Comparison of ENCODE assay signal across 8 cellular contexts in genomic region chr5:154754460-154755360, GRCh38. TPM values are rescaled to one million over a fixed set of nuclear protein-coding genes. Genes with fewer than 3 reads are reported as not detected.
DNase-seq lines count a peak whose midpoint lies in the region; ATAC-seq and TF ChIP-seq lines count a peak whose summit lies in the region.

No MANE protein-coding gene starts in this region.

- TF ChIP-seq POLR2A in gastrocnemius medialis (IDR thresholded peaks at IDR 0.05), result peak; percentile 78 to 90

- no CpG with 5 or more reads among the region's 92 CpGs for WGBS in iPS DF 6.9 (ENCODE audit: insufficient coverage, insufficient read length)

- no peaks in the 10 kb centered on the region for H3K27me3 ChIP-seq in brain microvascular endothelial cell (replicated peaks)
- no peaks in the 10 kb centered on the region for H3K27me3 ChIP-seq in iPS DF 6.9 (ENCODE audit: control insufficient read depth, insufficient read depth, low read length)
- no peaks in the 10 kb centered on the region for H3K27me3 ChIP-seq in gastrocnemius medialis

- TF ChIP-seq CTCF in brain microvascular endothelial cell (IDR thresholded peaks at IDR 0.05; ENCODE audit: low read depth, low read length, missing control alignments) (peak; percentile 59), gastrocnemius medialis (IDR thresholded peaks at IDR 0.05 in 4 of 5, conservative IDR thresholded peaks at IDR 0.05 in 1 of 5) (peak in 3 of 5 experiments; percentile 20 to 54 (median 29))

- H3K9me3 ChIP-seq in iPS DF 6.9 (ENCODE audit: control insufficient read depth, insufficient read depth, low read length) (no peaks in the 10 kb centered on the region), gastrocnemius medialis (no peaks in the 10 kb centered on the region)

- no peaks in the 10 kb centered on the region for H3K36me3 ChIP-seq in brain microvascular endothelial cell (replicated peaks)
- no peaks in the 10 kb centered on the region for H3K36me3 ChIP-seq in iPS DF 6.9 (ENCODE audit: control insufficient read depth, insufficient read depth, low read length)
- no peaks in the 10 kb centered on the region for H3K36me3 ChIP-seq in gastrocnemius medialis

- peak overlapping the region; percentile 87 for H3K27ac ChIP-seq in brain microvascular endothelial cell
- no peak overlapping the region for H3K27ac ChIP-seq in iPS DF 6.9 (ENCODE audit: low read length)
- H3K27ac ChIP-seq in gastrocnemius medialis, result peak overlapping the region; percentile 99 to 100 (median 100)

- intact Hi-C loops in gastrocnemius medialis (cut with DNase I; ENCODE audit: low total_unique reads), result loop anchor here (1.0 to 2.0 kb wide), 3 partner anchors 72 to 186 kb away; partner anchors contain the start of genes CNOT8 and MRPL22

- H3K4me1 ChIP-seq in iPS DF 6.9 (ENCODE audit: control insufficient read depth, insufficient read depth, low read length) (peaks cover 3% of the 10 kb centered on the region; the same call in 1 of the 2 replicates), gastrocnemius medialis (peaks cover 37 to 42% of the 10 kb centered on the region in 2 donors)

- ATAC-seq in GM18861 (IDR thresholded peaks at IDR 0.05; ENCODE audit: unreplicated experiment) (peak; percentile 84), HG03095 (IDR thresholded peaks at IDR 0.05; ENCODE audit: unreplicated experiment) (peak; percentile 81), gastrocnemius medialis (peak; percentile 66 to 76)

- DNase-seq in ACHN (peak; percentile 98), NCI-H2107 treated with DMSO at 0.1 percent for 48 hours (lab: John Stamatoyannopoulos, UW; ENCODE audit: unreplicated experiment) (peak; percentile 78), UCSD-AML1 (lab: John Stamatoyannopoulos, UW; ENCODE audit: unreplicated experiment) (peak; percentile 99), brain microvascular endothelial cell (peak; percentile 97), iPS DF 6.9 (ENCODE audit: low read depth, low spot score) (peak; percentile 97), gastrocnemius medialis (peak; percentile 99 to 100)

- H3K4me3 ChIP-seq in brain microvascular endothelial cell (ENCODE audit: low read depth, low read length) (peak overlapping the region; percentile 87), iPS DF 6.9 (ENCODE audit: low read length) (peak overlapping the region; percentile 100; the same call in 1 of the 2 replicates), gastrocnemius medialis (peak overlapping the region; percentile 88 to 97 (median 94))

- in situ Hi-C loops in ACHN (cut with HindIII; ENCODE audit: low pct_ligation_motif_present, low pct_unique_long_range_greater_than_20kb, low sequenced_read_pairs) (no loop called here), brain microvascular endothelial cell (cut with HindIII; ENCODE audit: low pct_ligation_motif_present, low sequenced_read_pairs) (no loop called here), gastrocnemius medialis (cut with MboI; ENCODE audit: low sequenced_read_pairs in 4 of 4) (loop anchor here in 1 of 4 donors (10.0 kb wide), 1 partner anchor 70 kb away; no protein-coding TSS in a partner anchor)

RNA-seq across cellular contexts. Expression of gene LARP1, which starts 0.5 kb away (rescaled TPM):
- 100 to 1,000 TPM in 3 of 4 donors, 10 to 100 TPM in 1; 77.8 to 125 (median 119) TPM for total RNA-seq in gastrocnemius medialis
